ENCODE assay signal across 15 cellular contexts in the genomic region with DNA sequence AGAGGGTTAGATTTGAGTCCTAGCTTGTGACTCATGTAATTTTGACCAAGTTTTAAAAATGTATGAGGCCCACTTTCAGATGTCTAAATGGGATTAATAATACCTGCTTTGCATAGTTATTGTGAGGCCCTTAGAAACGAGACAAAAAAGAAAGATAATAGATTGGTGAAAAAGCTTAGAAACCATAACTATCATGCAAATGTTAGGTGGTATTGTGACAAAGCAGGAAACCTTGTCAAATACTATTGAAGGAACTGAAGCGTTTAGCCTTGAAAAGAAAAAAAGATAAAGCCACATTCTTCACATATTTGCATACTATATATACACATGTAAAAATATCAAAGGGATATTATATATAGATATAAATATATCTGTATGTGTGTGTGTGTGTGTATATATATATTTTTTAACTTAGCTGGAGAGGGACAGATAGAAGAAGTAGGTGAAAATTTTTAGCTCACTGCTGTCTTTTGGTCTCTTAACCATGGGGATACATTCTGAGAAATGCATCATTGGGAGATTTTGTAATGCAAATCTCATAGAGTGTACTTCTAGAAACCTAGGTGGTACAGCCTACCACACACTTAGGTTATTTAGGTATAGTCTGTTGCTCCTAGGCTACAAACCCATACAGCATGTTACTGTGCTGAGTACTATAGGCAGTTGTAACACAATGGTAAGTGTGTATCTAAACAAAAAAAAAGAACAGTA.
DNase-seq lines count a peak whose midpoint lies in the region; ATAC-seq and TF ChIP-seq lines count a peak whose summit lies in the region.
"Had no signal": no experiment of that assay in that cellular context is flagged by ENCODE, and none has a peak within 500 bp of the region (broad histone marks: within the 10 kb centered on the region; RNA-seq: fewer than 3 reads in every experiment).

No MANE protein-coding gene starts in this region.

- no peaks in the 10 kb centered on the region; the same call in 1 of the 2 replicates for H3K36me3 ChIP-seq in GM06990 (ENCODE audit: control insufficient read depth, insufficient read depth, low read length)
- no peaks in the 10 kb centered on the region for H3K36me3 ChIP-seq in Karpas-422 (ENCODE audit: insufficient read depth, low read length)
- H3K36me3 ChIP-seq: colonic mucosa had no signal

- no peaks in the 10 kb centered on the region for H4K20me1 ChIP-seq in Karpas-422 (ENCODE audit: insufficient read depth, low read depth, low read length)

- no peak overlapping the region for H3K4me3 ChIP-seq in GM06990 (replicated peaks; ENCODE audit: low read depth, low read length)
- no peak overlapping the region for H3K4me3 ChIP-seq in Karpas-422 (ENCODE audit: low read length)
- H3K4me3 ChIP-seq: colonic mucosa had no signal

- CTCF ChIA-PET in activated naive CD4-positive, alpha-beta T cell treated with anti-CD3 and anti-CD28 coated beads, Interleukin-2, amount 10 ng/mL, durations not matched to agents 7 days and 5 days (lab: Charles Lee), result no interaction called here
- CTCF ChIA-PET in activated CD8-positive, alpha-beta T cell treated with anti-CD3 and anti-CD28 coated beads for 36 hours (lab: Charles Lee), result no interaction called here

- H3K9ac ChIP-seq in Karpas-422 (ENCODE audit: low read length), result no peak overlapping the region

- no peak overlapping the region for H3K27ac Mint-ChIP-seq in activated naive CD4-positive, alpha-beta T cell treated with anti-CD3 and anti-CD28 coated beads, Interleukin-2, amount 10 ng/mL, durations not matched to agents 7 days and 5 days
- H3K27ac Mint-ChIP-seq in activated CD8-positive, alpha-beta T cell treated with anti-CD3 and anti-CD28 coated beads for 36 hours, result no peak overlapping the region

- peaks cover 19% of the 10 kb centered on the region for H3K36me3 Mint-ChIP-seq in activated naive CD4-positive, alpha-beta T cell treated with anti-CD3 and anti-CD28 coated beads, Interleukin-2, amount 10 ng/mL, durations not matched to agents 7 days and 5 days
- peaks cover 28% of the 10 kb centered on the region for H3K36me3 Mint-ChIP-seq in activated CD8-positive, alpha-beta T cell treated with anti-CD3 and anti-CD28 coated beads for 36 hours (ENCODE audit: low read depth)

- H3K4me1 Mint-ChIP-seq in activated naive CD4-positive, alpha-beta T cell treated with anti-CD3 and anti-CD28 coated beads, Interleukin-2, amount 10 ng/mL, durations not matched to agents 7 days and 5 days, result no peaks in the 10 kb centered on the region
- no peaks in the 10 kb centered on the region for H3K4me1 Mint-ChIP-seq in activated CD8-positive, alpha-beta T cell treated with anti-CD3 and anti-CD28 coated beads for 36 hours (ENCODE audit: low read depth)

- H3K4me2 ChIP-seq in Karpas-422 (ENCODE audit: low read depth, low read length, poor library complexity, severe bottlenecking), result peak overlapping the region; percentile 43

- DNase-seq in GM06990 (ENCODE audit: extremely low read depth, insufficient read length) (peak; percentile 38), Karpas-422 (peak; percentile 76)
- DNase-seq in activated naive CD4-positive, alpha-beta T cell treated with anti-CD3 and anti-CD28 coated beads, Interleukin-2, amount 10 ng/mL, durations not matched to agents 7 days and 5 days, result no peak
- no peak for DNase-seq in effector CD4-positive, alpha-beta T cell
- no peak for DNase-seq in activated CD8-positive, alpha-beta T cell treated with anti-CD3 and anti-CD28 coated beads for 36 hours
- no peak for DNase-seq in stimulated activated CD4-positive, alpha-beta T cell treated with anti-CD3 and anti-CD28 coated beads, Interleukin-1b, Interleukin-23, amount 100 ng/mL, for 48 hours
- DNase-seq: activated naive CD4-positive, alpha-beta T cell treated with Interleukin-2 at 50 U/mL for 16 hours; colonic mucosa; foreskin melanocyte; HCEC 1CT; left ventricle myocardium superior; NCI-H446 treated with DMSO at 0.1 percent for 48 hours; posterior cingulate gyrus had no signal

- peak; percentile 51 for ATAC-seq in GM19467 (IDR thresholded peaks at IDR 0.05; ENCODE audit: unreplicated experiment)
- peak; percentile 53 for ATAC-seq in HG02943 (IDR thresholded peaks at IDR 0.05; ENCODE audit: low read depth, unreplicated experiment)
- ATAC-seq in activated CD8-positive, alpha-beta T cell treated with anti-CD3 and anti-CD28 coated beads for 36 hours, result no peak
- ATAC-seq: left ventricle myocardium superior had no signal

- H3K9me2 ChIP-seq in Karpas-422 (replicated peaks; ENCODE audit: insufficient read depth, low read length), result no peaks in the 10 kb centered on the region

- H3K9me3 ChIP-seq in Karpas-422 (ENCODE audit: low read length), result no peaks in the 10 kb centered on the region
- H3K9me3 ChIP-seq: colonic mucosa had no signal

- H3K27me3 ChIP-seq in GM06990 (replicated peaks; ENCODE audit: control insufficient read depth, insufficient read depth, low read length), result no peaks in the 10 kb centered on the region
- no peaks in the 10 kb centered on the region for H3K27me3 ChIP-seq in Karpas-422 (ENCODE audit: low read length)
- H3K27me3 ChIP-seq: colonic mucosa had no signal

- H3K27ac ChIP-seq in Karpas-422 (ENCODE audit: low read length), result peak overlapping the region; percentile 43
- H3K27ac ChIP-seq: colonic mucosa had no signal

- intact Hi-C loops in activated CD8-positive, alpha-beta T cell treated with anti-CD3 and anti-CD28 coated beads for 36 hours (cut with micrococcal nuclease), result no loop called here

- TF ChIP-seq CTCF in GM06990 (IDR thresholded peaks at IDR 0.05; ENCODE audit: insufficient read depth, low read length, poor library complexity, severe bottlenecking), result no peak
- TF ChIP-seq CTCF in activated CD8-positive, alpha-beta T cell treated with anti-CD3 and anti-CD28 coated beads for 36 hours (IDR thresholded peaks at IDR 0.05), result no peak

- peaks cover 18% of the 10 kb centered on the region for H3K4me1 ChIP-seq in Karpas-422 (ENCODE audit: low read length)
- H3K4me1 ChIP-seq: colonic mucosa had no signal

- H3K9me3 Mint-ChIP-seq in activated naive CD4-positive, alpha-beta T cell treated with anti-CD3 and anti-CD28 coated beads, Interleukin-2, amount 10 ng/mL, durations not matched to agents 7 days and 5 days, result no peaks in the 10 kb centered on the region
- no peaks in the 10 kb centered on the region for H3K9me3 Mint-ChIP-seq in activated CD8-positive, alpha-beta T cell treated with anti-CD3 and anti-CD28 coated beads for 36 hours

- H2AFZ ChIP-seq in Karpas-422 (ENCODE audit: low read length), result no peak overlapping the region

- H3K4me3 Mint-ChIP-seq in activated naive CD4-positive, alpha-beta T cell treated with anti-CD3 and anti-CD28 coated beads, Interleukin-2, amount 10 ng/mL, durations not matched to agents 7 days and 5 days, result no peak overlapping the region
- H3K4me3 Mint-ChIP-seq in activated CD8-positive, alpha-beta T cell treated with anti-CD3 and anti-CD28 coated beads for 36 hours, result no peak overlapping the region

- no peaks in the 10 kb centered on the region for H3K27me3 Mint-ChIP-seq in activated naive CD4-positive, alpha-beta T cell treated with anti-CD3 and anti-CD28 coated beads, Interleukin-2, amount 10 ng/mL, durations not matched to agents 7 days and 5 days
- H3K27me3 Mint-ChIP-seq in activated CD8-positive, alpha-beta T cell treated with anti-CD3 and anti-CD28 coated beads for 36 hours, result no peaks in the 10 kb centered on the region

- H3K79me2 ChIP-seq in Karpas-422 (ENCODE audit: low read length), result no peaks in the 10 kb centered on the region

- POLR2A ChIA-PET in activated CD8-positive, alpha-beta T cell treated with anti-CD3 and anti-CD28 coated beads for 36 hours (lab: Charles Lee), result no interaction called here

Comparison
In these comparisons a context has a peak if more than half of its experiments do, and no peak if none do; other contexts are left out.
1. DNase-seq: peak in GM06990 (single experiment) and Karpas-422 (single experiment); none in activated naive CD4-positive, alpha-beta T cell treated with anti-CD3 and anti-CD28 coated beads, Interleukin-2, amount 10 ng/mL, durations not matched to agents 7 days and 5 days (single experiment), effector CD4-positive, alpha-beta T cell (single experiment), activated CD8-positive, alpha-beta T cell treated with anti-CD3 and anti-CD28 coated beads for 36 hours (single experiment) and stimulated activated CD4-positive, alpha-beta T cell treated with anti-CD3 and anti-CD28 coated beads, Interleukin-1b, Interleukin-23, amount 100 ng/mL, for 48 hours (single experiment).